In genomic region chr15:31273258-31273941, GRCh38 we compare ENCODE assay signal across 1 cellular context.
TF ChIP-seq lines count a peak whose summit lies in the region.

No MANE protein-coding gene starts in this region.

TF ChIP-seq in HepG2, 621 proteins besides CTCF, POLR2A, EP300 and RAD21:
- TF ChIP-seq MED13 (CRISPR knock-in tag; IDR thresholded peaks at IDR 0.05) (no peak), STAT6 (CRISPR knock-in tag; IDR thresholded peaks at IDR 0.05; ENCODE audit: borderline replicate concordance) (no peak), TRIM24 (CRISPR knock-in tag; IDR thresholded peaks at IDR 0.05) (no peak), HDAC1 (CRISPR knock-in tag; IDR thresholded peaks at IDR 0.05) (no peak), DNMT1 (CRISPR knock-in tag; IDR thresholded peaks at IDR 0.05) (no peak), NFYB (CRISPR knock-in tag; IDR thresholded peaks at IDR 0.05) (no peak)
- TF ChIP-seq, protein P1, sequence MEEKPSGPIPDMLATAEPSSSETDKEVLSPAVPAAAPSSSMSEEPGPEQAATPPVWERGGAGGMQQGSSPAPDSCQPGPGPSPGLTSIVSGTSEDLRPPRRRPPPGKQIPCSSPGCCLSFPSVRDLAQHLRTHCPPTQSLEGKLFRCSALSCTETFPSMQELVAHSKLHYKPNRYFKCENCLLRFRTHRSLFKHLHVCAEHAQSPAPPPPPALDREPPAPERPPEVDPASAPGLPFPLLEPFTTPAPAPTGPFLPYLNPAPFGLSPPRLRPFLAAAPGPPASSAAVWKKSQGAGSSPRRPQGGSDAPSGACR (CRISPR knock-in tag; IDR thresholded peaks at IDR 0.05) = no peak
